In genomic region chr14:75971509-75971908, GRCh38 we compare ENCODE assay signal across 19 cellular contexts. TPM values are rescaled to one million over a fixed set of nuclear protein-coding genes. Genes with fewer than 3 reads are reported as not detected.
DNase-seq lines count a peak whose midpoint lies in the region; ATAC-seq and FAIRE-seq lines count a peak whose summit lies in the region.
"Had no signal": no experiment of that assay in that cellular context is flagged by ENCODE, and none has a peak within 500 bp of the region (broad histone marks: within the 10 kb centered on the region; RNA-seq: fewer than 3 reads in every experiment).

No MANE protein-coding gene starts in this region.

- H3K36me3 ChIP-seq in small intestine (ENCODE audit: control insufficient read depth in 2 of 2, insufficient read depth in 2 of 2, low read length in 2 of 2), result no peaks in the 10 kb centered on the region
- H3K36me3 ChIP-seq: HAP-1 had no signal

- peak; percentile 89 for DNase-seq in G401 (ENCODE audit: low spot score)
- DNase-seq in HTR-8/SVneo (ENCODE audit: insufficient read length, low spot score), result no peak
- DNase-seq in cerebellum (ENCODE audit: low spot score), result peak; percentile 76
- DNase-seq in small intestine, result peak; percentile 64
- DNase-seq in NCI-H1694 treated with DMSO at 0.1 percent for 48 hours (lab: John Stamatoyannopoulos, UW), result no peak
- DNase-seq in dedifferentiated amniotic fluid mesenchymal stem cell (ENCODE audit: extremely low spot score), result no peak
- DNase-seq: Calu3; CD4-positive, alpha-beta memory T cell; COR-L47; DMS53; DMS79 treated with DMSO at 0.1 percent for 48 hours; GOT3; HFFc6 had no signal

- no peaks in the 10 kb centered on the region for H3K4me1 ChIP-seq in small intestine (ENCODE audit: control insufficient read depth in 2 of 2, insufficient read depth in 1 of 2, low read depth in 1 of 2, low read length in 1 of 2)
- H3K4me1 ChIP-seq: HAP-1 had no signal

- no peak overlapping the region for H3K27ac ChIP-seq in small intestine (ENCODE audit: low read depth in 1 of 2, low read length in 1 of 2)

- no peaks in the 10 kb centered on the region for H3K27me3 ChIP-seq in small intestine (ENCODE audit: control insufficient read depth in 2 of 2, insufficient read depth in 2 of 2, low read length in 2 of 2)

- H3K9me3 ChIP-seq in small intestine (ENCODE audit: control insufficient read depth, low read depth), result no peaks in the 10 kb centered on the region
- H3K9me3 ChIP-seq: HAP-1 had no signal

- FAIRE-seq in HTR-8/SVneo (lab: Jason Lieb, UNC) (peak; percentile 77), small intestine (lab: Jason Lieb, UNC) (no peak)
- FAIRE-seq: G401.6, GM12892, H54 had no signal

- no peak for ATAC-seq in HG02588 (IDR thresholded peaks at IDR 0.05; ENCODE audit: unreplicated experiment)
- no peak for ATAC-seq in HG03025 (IDR thresholded peaks at IDR 0.05; ENCODE audit: low FRiP score, unreplicated experiment)

- 36 to 92% (median 77%) methylated on average over 15 of the region's 15 CpGs for WGBS in small intestine, 3 donors

- in situ Hi-C loops in G401 (cut with HindIII; ENCODE audit: low sequenced_read_pairs), result no loop called here

- no peak overlapping the region for H3K4me3 ChIP-seq in small intestine (ENCODE audit: low read depth in 1 of 2, low read length in 2 of 2)
- H3K4me3 ChIP-seq: HAP-1 had no signal

RNA-seq across cellular contexts. Expression of gene TGFB3, which starts 10.3 kb away (rescaled TPM):
- 3.1 and 3.9 TPM in 2 replicates for total RNA-seq in G401 (2014; rRNA removed; shearing (Covaris generic))
- total RNA-seq in cerebellum, result 23.0 TPM
- 1 to 10 TPM; 3.6 to 7.5 (median 6.2) TPM for polyA plus RNA-seq in small intestine

RNA-seq across cellular contexts. Expression of gene IFT43, which starts 14.1 kb away (rescaled TPM):
- 38.9 and 43.7 TPM in 2 replicates for total RNA-seq in G401 (2014; rRNA removed; shearing (Covaris generic))
- 26.3 TPM for total RNA-seq in cerebellum
- polyA plus RNA-seq in small intestine, result 100 to 1,000 TPM in 1 of 3 donors, 10 to 100 TPM in 2; 55.0 to 101 (median 55.9) TPM

Comparison
In these comparisons a context has a peak if more than half of its experiments do, and no peak if none do; other contexts are left out.
1. DNase-seq: peak in G401 (single experiment), cerebellum (single experiment) and small intestine (single experiment); none in HTR-8/SVneo (single experiment), NCI-H1694 treated with DMSO at 0.1 percent for 48 hours (single experiment) and dedifferentiated amniotic fluid mesenchymal stem cell (single experiment).